Comparison of ENCODE assay signal across 1 cellular context in genomic region chr15:78314181-78314581, GRCh38.
TF ChIP-seq lines count a peak whose summit lies in the region.

No MANE protein-coding gene starts in this region.

TF ChIP-seq in H1, 55 proteins besides CTCF, POLR2A, EP300 and RAD21:
- TF ChIP-seq CBX8 (IDR thresholded peaks at IDR 0.05; ENCODE audit: borderline replicate concordance, low read depth, low read length), result no peak
- no peak for TF ChIP-seq EZH2 (IDR thresholded peaks at IDR 0.05; ENCODE audit: low read depth, low read length, severe bottlenecking)
- TF ChIP-seq ATF3 (IDR thresholded peaks at IDR 0.05; ENCODE audit: insufficient read depth, low read depth, low read length), result no peak
- no peak for TF ChIP-seq YY1 (IDR thresholded peaks at IDR 0.05; ENCODE audit: low read depth, low read length)
- no peak for TF ChIP-seq RXRA (IDR thresholded peaks at IDR 0.05; ENCODE audit: insufficient read depth, low read depth, low read length)
- no peak for TF ChIP-seq TCF12 (IDR thresholded peaks at IDR 0.05; ENCODE audit: low read depth, low read length)
- TF ChIP-seq GABPA (IDR thresholded peaks at IDR 0.05; ENCODE audit: borderline replicate concordance, insufficient read depth, low read length), result no peak
- no peak for TF ChIP-seq POU5F1 (IDR thresholded peaks at IDR 0.05; ENCODE audit: low read depth, low read length)
- no peak for TF ChIP-seq JUN (IDR thresholded peaks at IDR 0.05; ENCODE audit: low read depth, low read length)
- no peak for TF ChIP-seq HDAC2 (IDR thresholded peaks at IDR 0.05; ENCODE audit: borderline replicate concordance in 1 of 2, low read depth in 2 of 2, low read length in 2 of 2)
- TF ChIP-seq, protein P1, sequence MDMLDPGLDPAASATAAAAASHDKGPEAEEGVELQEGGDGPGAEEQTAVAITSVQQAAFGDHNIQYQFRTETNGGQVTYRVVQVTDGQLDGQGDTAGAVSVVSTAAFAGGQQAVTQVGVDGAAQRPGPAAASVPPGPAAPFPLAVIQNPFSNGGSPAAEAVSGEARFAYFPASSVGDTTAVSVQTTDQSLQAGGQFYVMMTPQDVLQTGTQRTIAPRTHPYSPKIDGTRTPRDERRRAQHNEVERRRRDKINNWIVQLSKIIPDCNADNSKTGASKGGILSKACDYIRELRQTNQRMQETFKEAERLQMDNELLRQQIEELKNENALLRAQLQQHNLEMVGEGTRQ (IDR thresholded peaks at IDR 0.05; ENCODE audit: low read length), result no peak
- TF ChIP-seq SIRT6 (IDR thresholded peaks at IDR 0.05; ENCODE audit: low read length), result no peak
